ENCODE assay signal across 12 cellular contexts in the genomic region with DNA sequence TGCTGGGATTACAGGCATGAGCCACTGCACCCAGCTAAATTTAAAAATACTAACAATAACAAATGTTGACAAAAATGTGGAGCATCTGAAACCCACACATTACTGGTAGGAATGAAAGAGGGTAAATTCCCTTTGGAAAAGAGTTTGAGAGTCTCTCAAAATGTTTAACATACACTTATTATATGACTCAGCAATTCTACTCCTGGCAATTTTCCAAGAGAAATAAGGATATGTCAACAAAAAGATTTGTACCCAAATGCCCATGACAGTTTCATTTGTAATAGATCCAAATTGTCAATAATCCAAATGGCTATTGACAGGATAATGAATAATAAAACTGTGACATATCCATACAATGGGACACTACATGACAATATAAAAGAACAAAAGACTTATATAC. TPM values are rescaled to one million over a fixed set of nuclear protein-coding genes. Genes with fewer than 3 reads are reported as not detected.
DNase-seq lines count a peak whose midpoint lies in the region; ATAC-seq and TF ChIP-seq lines count a peak whose summit lies in the region.
"Had no signal": no experiment of that assay in that cellular context is flagged by ENCODE, and none has a peak within 500 bp of the region (broad histone marks: within the 10 kb centered on the region; RNA-seq: fewer than 3 reads in every experiment).

No MANE protein-coding gene starts in this region.

- no peak overlapping the region for H3K9ac ChIP-seq in fibroblast of lung (ENCODE audit: insufficient read depth, low read length)

- H3K9me3 ChIP-seq in fibroblast of lung (ENCODE audit: control insufficient read depth, insufficient read depth, low read depth, low read length): no peaks in the 10 kb centered on the region

- H3K27ac ChIP-seq in fibroblast of lung (ENCODE audit: insufficient read depth, low read length): no peak overlapping the region

- peak; percentile 2 for DNase-seq in ACHN
- peak; percentile 83 for DNase-seq in DMS53 (lab: John Stamatoyannopoulos, UW)
- DNase-seq in NCI-H510A treated with DMSO at 0.1 percent for 48 hours (lab: John Stamatoyannopoulos, UW): peak; percentile 44
- peak; percentile 5 to 34 for DNase-seq in fibroblast of lung (ENCODE audit: low read depth in 2 of 2)
- no peak for DNase-seq in NCI-H1436 treated with DMSO at 0.1 percent for 48 hours (lab: John Stamatoyannopoulos, UW)
- DNase-seq in glomerular visceral epithelial cell (ENCODE audit: extremely low spot score): no peak
- no peak for DNase-seq in stimulated activated CD4-positive, alpha-beta T cell treated with anti-CD3 and anti-CD28 coated beads, Interleukin-1b, Interleukin-23, amount 100 ng/mL, for 48 hours
- DNase-seq: anterior cingulate cortex; Calu3; effector CD8-positive, alpha-beta T cell had no signal

- ATAC-seq in HG03521 (IDR thresholded peaks at IDR 0.05; ENCODE audit: unreplicated experiment): no peak

- H3K36me3 ChIP-seq in fibroblast of lung (ENCODE audit: control insufficient read depth, insufficient read depth, low read length): no peaks in the 10 kb centered on the region

- in situ Hi-C loops in ACHN (cut with HindIII; ENCODE audit: low pct_ligation_motif_present, low pct_unique_long_range_greater_than_20kb, low sequenced_read_pairs): no loop called here

- no peaks in the 10 kb centered on the region for H4K20me1 ChIP-seq in fibroblast of lung (ENCODE audit: control insufficient read depth, extremely low read depth, insufficient read depth, low read length)

- H3K27me3 ChIP-seq in fibroblast of lung (ENCODE audit: control insufficient read depth, insufficient read depth, low read length): no peaks in the 10 kb centered on the region

- no peak overlapping the region for H3K4me3 ChIP-seq in fibroblast of lung (replicated peaks in 1 of 4; ENCODE audit: control extremely low read depth in 1 of 4, insufficient read depth in 1 of 4, low read depth in 3 of 4, low read length in 4 of 4)

- no peaks in the 10 kb centered on the region for H3K4me1 ChIP-seq in fibroblast of lung (ENCODE audit: control insufficient read depth, extremely low read depth, insufficient read depth, low read length)

- no peak overlapping the region for H2AFZ ChIP-seq in fibroblast of lung (ENCODE audit: low read length)

- H3K4me2 ChIP-seq in fibroblast of lung (ENCODE audit: extremely low read depth, insufficient read depth, low read length): no peak overlapping the region

- H3K79me2 ChIP-seq in fibroblast of lung (ENCODE audit: control insufficient read depth, insufficient read depth, low read length): no peaks in the 10 kb centered on the region

- TF ChIP-seq CTCF in fibroblast of lung (conservative IDR thresholded peaks at IDR 0.05 in 1 of 2, IDR thresholded peaks at IDR 0.05 in 1 of 2; ENCODE audit: low read depth in 1 of 2, low read length in 2 of 2): no peak

RNA-seq across cellular contexts. Expression of gene HCLS1, which starts 9.0 kb away (rescaled TPM):
- total RNA-seq in fibroblast of lung: 0.51 and 0.66 TPM in 2 replicates
- 0.40 and 7.7 TPM in 2 replicates for polyA plus RNA-seq in fibroblast of lung
- polyA plus RNA-seq in fibroblast of lung (2012): 0.76 and 10.6 TPM in 2 replicates
- polyA minus RNA-seq in fibroblast of lung (ENCODE audit: low replicate concordance): 2.6 TPM in 1 of 2 replicates, not detected in the other
- total RNA-seq: myocyte had no signal

RNA-seq across cellular contexts. Expression of gene FBXO40, which starts 58.5 kb away (rescaled TPM):
- total RNA-seq in fibroblast of lung: not detected in 2 replicates
- not detected in 2 replicates for polyA plus RNA-seq in fibroblast of lung
- not detected in 2 replicates for polyA plus RNA-seq in fibroblast of lung (2012)
- polyA minus RNA-seq in fibroblast of lung (ENCODE audit: low replicate concordance): not detected in 2 replicates
- total RNA-seq: Calu3 had no signal

Comparison
In these comparisons a context has a peak if more than half of its experiments do, and no peak if none do; other contexts are left out.
1. DNase-seq: peak in ACHN (single experiment), DMS53 (single experiment), NCI-H510A treated with DMSO at 0.1 percent for 48 hours (single experiment) and fibroblast of lung (2 of 2); none in NCI-H1436 treated with DMSO at 0.1 percent for 48 hours (single experiment), glomerular visceral epithelial cell (single experiment) and stimulated activated CD4-positive, alpha-beta T cell treated with anti-CD3 and anti-CD28 coated beads, Interleukin-1b, Interleukin-23, amount 100 ng/mL, for 48 hours (single experiment).